10 cellular contexts compared by ENCODE assay signal in genomic region chr20:4449977-4450715, GRCh38.
DNase-seq lines count a peak whose midpoint lies in the region; FAIRE-seq and TF ChIP-seq lines count a peak whose summit lies in the region.
"Had no signal": no experiment of that assay in that cellular context is flagged by ENCODE, and none has a peak within 500 bp of the region (broad histone marks: within the 10 kb centered on the region; RNA-seq: fewer than 3 reads in every experiment).

No MANE protein-coding gene starts in this region.

- H3K4me2 ChIP-seq in hepatocyte, result peak overlapping the region; percentile 42

- H3K9me3 ChIP-seq in adipocyte (ENCODE audit: control insufficient read depth, low read length) (no peaks in the 10 kb centered on the region), hepatocyte (ENCODE audit: low read depth) (no peaks in the 10 kb centered on the region)

- peaks cover 9% of the 10 kb centered on the region for H3K27me3 Mint-ChIP-seq in activated CD4-positive, alpha-beta T cell treated with anti-CD3 and anti-CD28 coated beads, Interleukin-2, amount 10 ng/mL, durations not matched to agents 24 days and 14 days

- 56% methylated on average over 9 of the region's 9 CpGs for WGBS in hepatocyte (ENCODE audit: low lambda C conversion rate, missing lambda C conversion rate)

- TF ChIP-seq CTCF in hepatocyte (IDR thresholded peaks at IDR 0.05; ENCODE audit: poor library complexity), result peak; percentile 30

- FAIRE-seq in urothelium cell line (lab: Jason Lieb, UNC), result no peak
- FAIRE-seq: GM12878 had no signal

- H3K79me2 ChIP-seq in hepatocyte, result no peaks in the 10 kb centered on the region

- DNase-seq in activated CD4-positive, alpha-beta T cell treated with anti-CD3 and anti-CD28 coated beads, Interleukin-2, amount 10 ng/mL, durations not matched to agents 24 days and 14 days, result peak; percentile 48
- no peak for DNase-seq in activated CD4-positive, alpha-beta T cell treated with anti-CD3 and anti-CD28 coated beads, Interleukin-2, amount 50 U/mL, for 1 hour
- DNase-seq in adipocyte (ENCODE audit: low read depth) (peak; percentile 77), hepatocyte (ENCODE audit: low spot score) (peak; percentile 46), urothelium cell line (ENCODE audit: low spot score) (peak; percentile 27), NCI-H1694 treated with DMSO at 0.1 percent for 48 hours (lab: John Stamatoyannopoulos, UW) (no peak), hypothalamus (lab: John Stamatoyannopoulos, UW) (no peak), medulla oblongata (ENCODE audit: extremely low spot score) (no peak)
- DNase-seq: effector CD8-positive, alpha-beta T cell had no signal

- H3K9ac ChIP-seq in adipocyte (ENCODE audit: low read length), result no peak overlapping the region

- H3K4me1 ChIP-seq in adipocyte (ENCODE audit: control insufficient read depth, insufficient read depth, low read length) (peaks cover 21% of the 10 kb centered on the region), hepatocyte (ENCODE audit: insufficient read depth) (no peaks in the 10 kb centered on the region)

- H3K9me3 Mint-ChIP-seq in activated CD4-positive, alpha-beta T cell treated with anti-CD3 and anti-CD28 coated beads, Interleukin-2, amount 10 ng/mL, durations not matched to agents 24 days and 14 days, result no peaks in the 10 kb centered on the region

- H3K36me3 ChIP-seq in adipocyte (ENCODE audit: control insufficient read depth, insufficient read depth, low read length, severe bottlenecking) (no peaks in the 10 kb centered on the region), hepatocyte (replicated peaks; ENCODE audit: insufficient read depth, low read depth) (no peaks in the 10 kb centered on the region)

- H4K20me1 ChIP-seq in hepatocyte (ENCODE audit: insufficient read depth, poor library complexity, severe bottlenecking), result no peaks in the 10 kb centered on the region

- H3K4me3 ChIP-seq in adipocyte (ENCODE audit: low read length) (no peak overlapping the region), hepatocyte (no peak overlapping the region)
- H3K4me3 ChIP-seq: GM12878 had no signal

- no peaks in the 10 kb centered on the region for H3K36me3 Mint-ChIP-seq in activated CD4-positive, alpha-beta T cell treated with anti-CD3 and anti-CD28 coated beads, Interleukin-2, amount 10 ng/mL, durations not matched to agents 24 days and 14 days (ENCODE audit: low read depth)

- no peak overlapping the region for H3K27ac Mint-ChIP-seq in activated CD4-positive, alpha-beta T cell treated with anti-CD3 and anti-CD28 coated beads, Interleukin-2, amount 10 ng/mL, durations not matched to agents 24 days and 14 days

- intact Hi-C loops in activated CD4-positive, alpha-beta T cell treated with anti-CD3 and anti-CD28 coated beads, Interleukin-2, amount 10 ng/mL, durations not matched to agents 24 days and 14 days (cut with micrococcal nuclease), result no loop called here

- H3K9me2 ChIP-seq in hepatocyte (replicated peaks; ENCODE audit: insufficient read depth), result no peaks in the 10 kb centered on the region

- H3K4me1 Mint-ChIP-seq in activated CD4-positive, alpha-beta T cell treated with anti-CD3 and anti-CD28 coated beads, Interleukin-2, amount 10 ng/mL, durations not matched to agents 24 days and 14 days, result no peaks in the 10 kb centered on the region

- H3K27ac ChIP-seq in hepatocyte, result no peak overlapping the region

- peak overlapping the region; percentile 2 for H2AFZ ChIP-seq in hepatocyte

- H3K27me3 ChIP-seq in adipocyte (replicated peaks; ENCODE audit: control insufficient read depth, insufficient read depth, low read length) (no peaks in the 10 kb centered on the region), hepatocyte (no peaks in the 10 kb centered on the region)

- H3K4me3 Mint-ChIP-seq in activated CD4-positive, alpha-beta T cell treated with anti-CD3 and anti-CD28 coated beads, Interleukin-2, amount 10 ng/mL, durations not matched to agents 24 days and 14 days, result no peak overlapping the region

Comparison
In these comparisons a context has a peak if more than half of its experiments do, and no peak if none do; other contexts are left out.
1. DNase-seq: peak in activated CD4-positive, alpha-beta T cell treated with anti-CD3 and anti-CD28 coated beads, Interleukin-2, amount 10 ng/mL, durations not matched to agents 24 days and 14 days (single experiment), adipocyte (single experiment), hepatocyte (single experiment) and urothelium cell line (single experiment); none in activated CD4-positive, alpha-beta T cell treated with anti-CD3 and anti-CD28 coated beads, Interleukin-2, amount 50 U/mL, for 1 hour (single experiment), NCI-H1694 treated with DMSO at 0.1 percent for 48 hours (single experiment), hypothalamus (0 of 51) and medulla oblongata (single experiment).